In the genomic region with DNA sequence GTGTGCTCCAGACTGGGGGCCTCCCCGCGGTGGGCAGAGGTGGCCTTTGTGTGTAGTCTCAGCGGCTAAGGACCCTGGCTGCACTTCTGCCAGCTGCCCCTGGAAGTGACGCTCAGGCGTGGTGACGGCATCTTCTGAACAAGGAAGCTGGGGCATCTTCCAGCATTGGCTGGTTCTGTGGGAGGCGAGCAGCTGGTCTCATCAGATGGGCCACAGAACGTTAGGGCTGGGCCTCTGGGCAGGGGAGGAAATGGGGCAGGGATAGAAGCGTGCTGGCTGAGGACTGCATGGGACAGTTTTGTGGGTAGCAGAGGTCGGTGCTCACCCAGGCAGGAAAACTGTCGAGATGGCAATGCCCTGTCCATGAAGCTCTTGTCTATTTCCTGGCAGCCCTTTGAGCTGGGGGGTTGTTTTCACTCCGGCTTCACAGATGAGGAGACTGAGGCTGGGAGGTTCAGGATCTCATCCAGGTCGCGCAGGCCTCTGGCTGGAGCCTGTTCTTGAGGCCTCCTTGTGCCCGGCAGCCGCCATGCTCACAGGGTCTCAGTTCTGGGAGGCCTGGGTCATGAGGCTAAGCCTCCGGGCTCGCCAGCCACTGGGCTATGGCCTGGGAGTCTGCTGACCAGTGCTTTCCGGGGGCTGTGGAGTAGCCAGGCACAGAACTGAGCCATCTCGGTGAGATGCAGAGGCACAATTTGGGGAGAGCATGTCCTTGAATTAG, we compare ENCODE assay signal across 1 cellular context.
TF ChIP-seq lines count a peak whose summit lies in the region.

No MANE protein-coding gene starts in this region.

TF ChIP-seq in GM12878, 131 proteins besides CTCF, POLR2A, EP300 and RAD21:
- TF ChIP-seq, protein P1, sequence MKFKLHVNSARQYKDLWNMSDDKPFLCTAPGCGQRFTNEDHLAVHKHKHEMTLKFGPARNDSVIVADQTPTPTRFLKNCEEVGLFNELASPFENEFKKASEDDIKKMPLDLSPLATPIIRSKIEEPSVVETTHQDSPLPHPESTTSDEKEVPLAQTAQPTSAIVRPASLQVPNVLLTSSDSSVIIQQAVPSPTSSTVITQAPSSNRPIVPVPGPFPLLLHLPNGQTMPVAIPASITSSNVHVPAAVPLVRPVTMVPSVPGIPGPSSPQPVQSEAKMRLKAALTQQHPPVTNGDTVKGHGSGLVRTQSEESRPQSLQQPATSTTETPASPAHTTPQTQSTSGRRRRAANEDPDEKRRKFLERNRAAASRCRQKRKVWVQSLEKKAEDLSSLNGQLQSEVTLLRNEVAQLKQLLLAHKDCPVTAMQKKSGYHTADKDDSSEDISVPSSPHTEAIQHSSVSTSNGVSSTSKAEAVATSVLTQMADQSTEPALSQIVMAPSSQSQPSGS (IDR thresholded peaks at IDR 0.05; ENCODE audit: low read length): 0 out of 2 replicates have a peak, but pooled peaks have one; percentile 12
- TF ChIP-seq NBN (IDR thresholded peaks at IDR 0.05) (no peak), POLR2AphosphoS5 (IDR thresholded peaks at IDR 0.05; ENCODE audit: low read length) (peak; percentile 21; the same call in 1 of the 2 replicates)
